In genomic region chr11:88474655-88475054, GRCh38 we compare ENCODE assay signal across 1 cellular context.
TF ChIP-seq lines count a peak whose summit lies in the region.

No MANE protein-coding gene starts in this region.

TF ChIP-seq in IMR-90, 13 proteins besides CTCF, POLR2A, EP300 and RAD21 (continued from another document):
- TF ChIP-seq USF2 (IDR thresholded peaks at IDR 0.05; ENCODE audit: low read depth, low read length) (no peak), FOS (IDR thresholded peaks at IDR 0.05; ENCODE audit: low read depth, low read length) (no peak), CEBPB (IDR thresholded peaks at IDR 0.05; ENCODE audit: low read depth, low read length) (no peak), NFE2L2 (IDR thresholded peaks at IDR 0.05; ENCODE audit: low read depth, low read length) (no peak)
